In the genomic region with DNA sequence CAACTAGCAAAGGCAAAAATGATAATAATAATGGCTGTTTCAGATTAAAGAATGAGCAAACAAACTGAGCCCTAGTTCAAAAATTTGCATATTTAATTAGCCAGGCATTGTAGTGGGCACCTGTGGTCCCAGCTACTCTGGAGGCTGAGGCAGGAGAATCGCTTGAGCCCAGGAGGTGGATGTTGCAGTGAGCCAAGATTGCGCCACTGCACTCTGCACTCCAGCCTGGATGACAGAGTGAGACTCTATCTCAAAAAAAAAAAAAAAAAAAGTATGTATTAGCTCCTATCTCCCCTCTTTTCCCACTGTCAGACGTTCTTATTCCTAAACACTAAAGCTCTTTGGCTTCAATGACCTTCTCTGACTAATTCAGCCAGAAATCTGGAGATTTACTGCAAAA, we compare ENCODE assay signal across 31 cellular contexts.
"Had no signal": no experiment of that assay in that cellular context is flagged by ENCODE, and none has a peak within 500 bp of the region (broad histone marks: within the 10 kb centered on the region; RNA-seq: fewer than 3 reads in every experiment).

No MANE protein-coding gene starts in this region.

- H3K27ac ChIP-seq: body of pancreas, cardiac muscle cell, left lung, pancreas, psoas muscle, testis, uterus, VCaP had no signal

- H3K4me3 ChIP-seq: body of pancreas, cardiac muscle cell, coronary artery, dorsolateral prefrontal cortex, left lung, lung, pancreas, psoas muscle, testis, uterus had no signal

- H3K27me3 Mint-ChIP-seq: naive B cell had no signal

- FAIRE-seq: islet of Langerhans, pancreas, TTC549 had no signal

- DNase-seq: activated CD4-positive, alpha-beta T cell treated with anti-CD3 and anti-CD28 coated beads for 4 hours; activated CD4-positive, alpha-beta T cell treated with anti-CD3 and anti-CD28 coated beads, Interleukin-2, amount 50 U/mL, for 4 hours; activated naive CD4-positive, alpha-beta T cell; activated T-cell treated with anti-CD3 and anti-CD28 coated beads for 4 hours; activated T-cell treated with anti-CD3 and anti-CD28 coated beads, Interleukin-2, amount 50 U/mL, for 72 hours; aorta; body of pancreas; dorsolateral prefrontal cortex; effector memory CD8-positive, alpha-beta T cell; erythroblast; foreskin melanocyte; left lung; naive B cell; pancreas; psoas muscle; stimulated activated CD4-positive, alpha-beta T cell treated with anti-CD3 and anti-CD28 coated beads, Interleukin-15, amount 100 ng/mL, for 24 hours; stimulated activated CD4-positive, alpha-beta T cell treated with anti-CD3 and anti-CD28 coated beads, Interleukin-2, amount 100 ng/mL, for 24 hours; stimulated activated naive CD4-positive, alpha-beta T cell; SW 1271; T-helper 9 cell; uterus had no signal

- H3K27ac Mint-ChIP-seq: activated naive CD4-positive, alpha-beta T cell treated with anti-CD3 and anti-CD28 coated beads, Interleukin-2, amount 50 U/mL, for 72 hours; activated T-cell treated with anti-CD3 and anti-CD28 coated beads, Interleukin-2, amount 50 U/mL, for 72 hours; effector memory CD8-positive, alpha-beta T cell; T-helper 1 cell treated with Interleukin-12 subunit alpha and Interleukin-12 subunit beta and Interleukin-4 antibody, amounts not matched to agents 30 μg/mL and 1 μg/mL, for 36 hours; type B pancreatic cell had no signal

- H3K27me3 ChIP-seq: body of pancreas, cardiac muscle cell, dorsolateral prefrontal cortex, left lung, pancreas, testis, uterus had no signal

- H3K4me3 Mint-ChIP-seq: activated T-cell treated with anti-CD3 and anti-CD28 coated beads, Interleukin-2, amount 50 U/mL, for 72 hours; effector memory CD8-positive, alpha-beta T cell; naive B cell; T-helper 1 cell treated with Interleukin-12 subunit alpha and Interleukin-12 subunit beta and Interleukin-4 antibody, amounts not matched to agents 30 μg/mL and 1 μg/mL, for 36 hours; type B pancreatic cell had no signal

- H3K36me3 Mint-ChIP-seq: activated naive CD4-positive, alpha-beta T cell treated with anti-CD3 and anti-CD28 coated beads, Interleukin-2, amount 50 U/mL, for 72 hours; naive B cell; type B pancreatic cell had no signal

- H3K9me3 Mint-ChIP-seq: activated naive CD4-positive, alpha-beta T cell treated with anti-CD3 and anti-CD28 coated beads, Interleukin-2, amount 50 U/mL, for 72 hours; activated T-cell treated with anti-CD3 and anti-CD28 coated beads, Interleukin-2, amount 50 U/mL, for 72 hours; effector memory CD8-positive, alpha-beta T cell; naive B cell; T-helper 1 cell treated with Interleukin-12 subunit alpha and Interleukin-12 subunit beta and Interleukin-4 antibody, amounts not matched to agents 30 μg/mL and 1 μg/mL, for 36 hours; type B pancreatic cell had no signal

- H3K36me3 ChIP-seq: cardiac muscle cell, left lung, pancreas, uterus had no signal

- H3K9me3 ChIP-seq: body of pancreas, left lung, pancreas, psoas muscle, testis, uterus had no signal

- ATAC-seq: activated naive CD4-positive, alpha-beta T cell treated with anti-CD3 and anti-CD28 coated beads, Interleukin-2, amount 50 U/mL, for 72 hours; activated T-cell treated with anti-CD3 and anti-CD28 coated beads, Interleukin-2, amount 50 U/mL, for 72 hours; body of pancreas; effector memory CD8-positive, alpha-beta T cell; left lung; pancreas; psoas muscle had no signal
